In genomic region chr2:101001713-101002561, GRCh38 we compare ENCODE assay signal across 8 cellular contexts. TPM values are rescaled to one million over a fixed set of nuclear protein-coding genes. Genes with fewer than 3 reads are reported as not detected.
DNase-seq lines count a peak whose midpoint lies in the region; ATAC-seq and TF ChIP-seq lines count a peak whose summit lies in the region.

Gene RPL31, plus strand, starts transcription at chr2:101002289. Its CDS starts 413 bp downstream, at chr2:101002702.

- POLR2A ChIA-PET in activated CD4-positive, alpha-beta T cell treated with anti-CD3 and anti-CD28 coated beads for 36 hours (lab: Charles Lee): interaction anchor here (0.6 to 1.3 kb wide), 10 partner anchors 11 to 449 kb away, joined by 3 to 10 read pairs (median 6); partner anchors contain the start of genes CNOT11 and PDCL3

- intact Hi-C loops in activated CD4-positive, alpha-beta T cell treated with anti-CD3 and anti-CD28 coated beads for 36 hours (cut with DNase I, micrococcal nuclease): loop anchor here (1.0 to 5.0 kb wide), 7 partner anchors 149 to 1665 kb away; partner anchors contain the start of genes PDCL3 (in 2 of the 2), TBC1D8 (in 2 of the 2), CNOT11 (in 1 of the 2) and EIF5B (in 1 of the 2)

- CTCF ChIA-PET in activated CD4-positive, alpha-beta T cell treated with anti-CD3 and anti-CD28 coated beads for 36 hours (lab: Charles Lee): interaction anchor here (0.5 to 4.9 kb wide), 7 partner anchors 10 to 1329 kb away, joined by 3 to 21 read pairs (median 5); no protein-coding TSS in a partner anchor

- peak within 1 kb of the TSS; percentile 97 for H3K27ac Mint-ChIP-seq in activated CD4-positive, alpha-beta T cell treated with anti-CD3 and anti-CD28 coated beads for 36 hours

- peak; percentile 97 for ATAC-seq in HG03442 (IDR thresholded peaks at IDR 0.05; ENCODE audit: unreplicated experiment)
- peak; percentile 95 for ATAC-seq in activated CD4-positive, alpha-beta T cell treated with anti-CD3 and anti-CD28 coated beads for 36 hours

- H3K36me3 Mint-ChIP-seq in activated CD4-positive, alpha-beta T cell treated with anti-CD3 and anti-CD28 coated beads for 36 hours (ENCODE audit: low read depth): peaks cover 45% of the 10 kb centered on the region

- H3K36me3 ChIP-seq in kidney epithelial cell (ENCODE audit: control insufficient read depth, insufficient read depth, low read length): peaks cover 2% of the 10 kb centered on the region

- DNase-seq in Ammon's horn (ENCODE audit: low spot score) (peak; percentile 98), GM19238 (ENCODE audit: insufficient read length, low spot score) (peak; percentile 97), NCI-H524 (lab: John Stamatoyannopoulos, UW) (peak; percentile 90 to 94), choroid plexus epithelial cell (ENCODE audit: low read depth) (peak; percentile 99), kidney epithelial cell (ENCODE audit: low read depth) (peak; percentile 93)
- DNase-seq in activated CD4-positive, alpha-beta T cell treated with anti-CD3 and anti-CD28 coated beads for 36 hours: peak; percentile 98
- peak; percentile 95 to 97 for DNase-seq in stimulated activated CD4-positive, alpha-beta T cell treated with anti-CD3 and anti-CD28 coated beads, Interleukin-15, amount 100 ng/mL, for 48 hours (ENCODE audit: low read depth in 2 of 2)

- H3K27me3 ChIP-seq in kidney epithelial cell (ENCODE audit: control insufficient read depth, insufficient read depth, low read length): no peaks in the 10 kb centered on the region

- TF ChIP-seq CTCF in choroid plexus epithelial cell (conservative IDR thresholded peaks at IDR 0.05; ENCODE audit: low read depth, low read length): no peak
- TF ChIP-seq CTCF in kidney epithelial cell (IDR thresholded peaks at IDR 0.05; ENCODE audit: insufficient read depth, low read length, poor library complexity, severe bottlenecking): no peak

- H3K4me3 ChIP-seq in choroid plexus epithelial cell (ENCODE audit: low read depth, low read length) (peak within 1 kb of the TSS; percentile 93), kidney epithelial cell (ENCODE audit: low read depth, low read length) (peak within 1 kb of the TSS; percentile 97)

- H3K9me3 Mint-ChIP-seq in activated CD4-positive, alpha-beta T cell treated with anti-CD3 and anti-CD28 coated beads for 36 hours (ENCODE audit: low read depth): no peaks in the 10 kb centered on the region

- peaks cover 41% of the 10 kb centered on the region for H3K4me1 Mint-ChIP-seq in activated CD4-positive, alpha-beta T cell treated with anti-CD3 and anti-CD28 coated beads for 36 hours

- H3K4me3 Mint-ChIP-seq in activated CD4-positive, alpha-beta T cell treated with anti-CD3 and anti-CD28 coated beads for 36 hours: peak within 1 kb of the TSS; percentile 99

- no peaks in the 10 kb centered on the region for H3K27me3 Mint-ChIP-seq in activated CD4-positive, alpha-beta T cell treated with anti-CD3 and anti-CD28 coated beads for 36 hours

RNA-seq across cellular contexts. Expression of gene RPL31, which starts in this region (rescaled TPM):
- 1,000 to 10,000 TPM in 1 of 2 experiments, 100 to 1,000 TPM in 1; 889 to 1,817 TPM for total RNA-seq in activated CD4-positive, alpha-beta T cell treated with anti-CD3 and anti-CD28 coated beads for 36 hours
- total RNA-seq in kidney epithelial cell: 1,225 and 1,472 TPM in 2 replicates

Comparison
In these comparisons a context has a peak if more than half of its experiments do, and no peak if none do; other contexts are left out.
1. Peak in every context shown above with its lines: DNase-seq, ATAC-seq and H3K4me3 ChIP-seq.